23 cellular contexts compared by ENCODE assay signal in the genomic region with DNA sequence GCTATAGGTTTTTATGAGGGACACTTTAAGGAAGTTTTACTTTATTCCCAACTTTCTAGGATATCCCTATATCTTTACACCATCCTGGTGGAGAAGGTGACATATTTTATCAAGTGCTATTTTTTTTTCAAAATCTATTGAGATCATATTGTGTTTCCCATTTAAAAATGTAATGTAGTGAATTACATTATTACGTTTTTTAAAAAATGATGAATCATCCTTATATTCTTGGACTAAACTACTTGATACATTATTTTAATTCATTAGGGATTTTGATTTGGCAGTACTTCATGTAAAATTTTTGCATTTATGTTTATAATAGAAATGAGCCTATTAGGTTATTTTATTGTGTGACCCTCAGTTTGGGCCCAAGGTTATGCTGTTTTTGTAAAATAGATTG. TPM values are rescaled to one million over a fixed set of nuclear protein-coding genes. Genes with fewer than 3 reads are reported as not detected.
"Had no signal": no experiment of that assay in that cellular context is flagged by ENCODE, and none has a peak within 500 bp of the region (broad histone marks: within the 10 kb centered on the region; RNA-seq: fewer than 3 reads in every experiment).

No MANE protein-coding gene starts in this region.

- H3K27me3 ChIP-seq: upper lobe of left lung, vagina had no signal

- DNase-seq: effector memory CD4-positive, alpha-beta T cell; heart right ventricle; hypothalamus; mammary epithelial cell; naive thymus-derived CD4-positive, alpha-beta T cell; nephron progenitor cell; stimulated activated CD4-positive, alpha-beta T cell treated with anti-CD3 and anti-CD28 coated beads, Interleukin-12 subunit alpha, Interleukin-12 subunit beta, amount 100 ng/mL, for 4 hours; stimulated activated naive CD4-positive, alpha-beta T cell treated with Interleukin-2 at 50 U/mL for 16 hours; tibial artery; upper lobe of left lung had no signal

- H3K9me3 ChIP-seq: suprapubic skin, tibial artery, upper lobe of left lung, vagina had no signal

- H3K4me3 ChIP-seq: heart right ventricle, skin epidermis, suprapubic skin, tibial artery, upper lobe of left lung, vagina had no signal

- H3K27ac ChIP-seq: heart right ventricle, skin epidermis, suprapubic skin, upper lobe of left lung, vagina had no signal

- ATAC-seq: esophagus mucosa; heart right ventricle; left lobe of liver; naive thymus-derived CD4-positive, alpha-beta T cell; sciatic nerve had no signal

- H3K36me3 ChIP-seq: heart right ventricle, suprapubic skin, tibial artery, upper lobe of left lung, vagina had no signal

- FAIRE-seq: endometrium, frontal cortex had no signal

RNA-seq across cellular contexts. Expression of gene TAL2, which starts 36.1 kb away (rescaled TPM):
- total RNA-seq: esophagus mucosa, heart right ventricle, left lobe of liver, lower leg skin, mammary epithelial cell, mesenteric fat pad, mononuclear cell, pulmonary artery endothelial cell, sciatic nerve, suprapubic skin, upper lobe of left lung, vagina had no signal
- polyA plus RNA-seq: fibroblast of lung; naive thymus-derived CD4-positive, alpha-beta T cell had no signal
